ENCODE assay signal across 9 cellular contexts in the genomic region with DNA sequence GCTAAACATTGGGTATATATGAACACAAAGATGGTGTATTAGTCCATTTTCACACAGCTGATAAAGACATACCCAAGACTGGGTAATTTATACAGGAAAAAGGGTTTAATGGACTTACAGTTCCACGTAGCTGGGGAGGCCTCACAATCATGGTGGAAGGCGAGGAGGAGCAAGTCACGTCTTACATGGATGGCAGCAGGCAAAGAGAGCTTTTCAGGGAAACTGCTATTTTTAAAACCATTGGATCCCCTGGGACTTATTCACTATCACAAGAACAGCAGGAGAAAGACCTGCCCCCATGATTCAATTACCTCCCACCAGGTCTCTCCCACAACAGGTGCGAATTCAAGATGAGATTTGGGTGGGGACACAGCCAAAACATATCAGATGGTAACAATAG. TPM values are rescaled to one million over a fixed set of nuclear protein-coding genes. Genes with fewer than 3 reads are reported as not detected.
"Had no signal": no experiment of that assay in that cellular context is flagged by ENCODE, and none has a peak within 500 bp of the region (broad histone marks: within the 10 kb centered on the region; RNA-seq: fewer than 3 reads in every experiment).

No MANE protein-coding gene starts in this region.

RNA-seq across cellular contexts. Expression of a gene that starts 12.3 kb away (rescaled TPM):
- total RNA-seq: activated naive CD4-positive, alpha-beta T cell treated with anti-CD3 and anti-CD28 coated beads for 36 hours had no signal

RNA-seq across cellular contexts. Expression of a gene that starts 31.0 kb away (rescaled TPM):
- total RNA-seq: activated naive CD4-positive, alpha-beta T cell treated with anti-CD3 and anti-CD28 coated beads, Interleukin-2, amount 50 U/mL, for 72 hours; activated naive CD8-positive, alpha-beta T cell treated with anti-CD3 and anti-CD28 coated beads for 36 hours; activated naive CD8-positive, alpha-beta T cell treated with anti-CD3 and anti-CD28 coated beads, Interleukin-2, amount 10 ng/mL, durations not matched to agents 7 days and 5 days; activated T-helper 1 cell treated with anti-CD3 and anti-CD28 coated beads, Interleukin-12 subunit alpha, Interleukin-12 subunit beta, Interleukin-2, Interleukin-4 antibody, amounts not matched to agents 30 ng/mL and 10 ng/mL and 1 ng/mL, durations not matched to agents 14 hours and 24 hours and 36 hours; activated T-helper 17 cell treated with anti-CD3 and anti-CD28 coated beads, Interleukin-2, amount 50 U/mL, for 72 hours; activated T-helper 2 cell treated with anti-CD3 and anti-CD28 coated beads, Interferon-gamma antibody, Interleukin-2, Interleukin-4, amounts not matched to agents 10 μg/mL and 5 μg/mL and 100 μg/mL, durations not matched to agents 14 hours and 24 hours and 36 hours; bronchial epithelial cell; chondrocyte had no signal
